In genomic region chrX:41043950-41044349, GRCh38 we compare ENCODE assay signal across 1 cellular context.
TF ChIP-seq lines count a peak whose summit lies in the region.

No MANE protein-coding gene starts in this region.

TF ChIP-seq in K562, 482 proteins besides CTCF, POLR2A, EP300 and RAD21 (continued from another document):
- TF ChIP-seq REST (CRISPR knock-in tag; IDR thresholded peaks at IDR 0.05; ENCODE audit: low read depth) (no peak), CGGBP1 (CRISPR knock-in tag; IDR thresholded peaks at IDR 0.05) (no peak), ESRRA (IDR thresholded peaks at IDR 0.05; ENCODE audit: borderline replicate concordance, low read depth) (no peak), JUND (IDR thresholded peaks at IDR 0.05; ENCODE audit: borderline replicate concordance, low read depth, low read length) (no peak), JUND (tag; IDR thresholded peaks at IDR 0.05; ENCODE audit: borderline replicate concordance, low read depth, low read length) (peak; percentile 24; the same call in 1 of the 3 replicates), ZNF431 (CRISPR knock-in tag; IDR thresholded peaks at IDR 0.05) (no peak), NR2C2 (CRISPR knock-in tag; IDR thresholded peaks at IDR 0.05) (no peak), NR2C2 (tag; IDR thresholded peaks at IDR 0.05) (no peak), FUS (optimal IDR thresholded peaks at IDR 0.05; ENCODE audit: low read depth, low read length) (no peak), L3MBTL2 (IDR thresholded peaks at IDR 0.05) (no peak), NELFE (IDR thresholded peaks at IDR 0.05; ENCODE audit: insufficient read depth, insufficient read length) (no peak), ZNF124 (CRISPR knock-in tag; IDR thresholded peaks at IDR 0.05) (no peak), SMARCB1 (IDR thresholded peaks at IDR 0.05; ENCODE audit: insufficient read length, low read depth) (no peak), ATF3 (IDR thresholded peaks at IDR 0.05) (peak; percentile 67), ATF3 (CRISPR knock-in tag; conservative IDR thresholded peaks at IDR 0.05) (no peak), CREM (IDR thresholded peaks at IDR 0.05; ENCODE audit: low read depth) (no peak), ARHGAP35 (IDR thresholded peaks at IDR 0.05; ENCODE audit: partially characterized antibody) (no peak), HIVEP1 (CRISPR knock-in tag; IDR thresholded peaks at IDR 0.05) (no peak), ZNF408 (CRISPR knock-in tag; IDR thresholded peaks at IDR 0.05; ENCODE audit: low read depth) (no peak), NR2C1 (IDR thresholded peaks at IDR 0.05) (no peak), NR2C1 (tag; IDR thresholded peaks at IDR 0.05) (no peak), FOSL1 (tag; conservative IDR thresholded peaks at IDR 0.05) (peak; percentile 82)
